ENCODE assay signal across 35 cellular contexts in genomic region chr2:56460508-56460907, GRCh38.
"Had no signal": no experiment of that assay in that cellular context is flagged by ENCODE, and none has a peak within 500 bp of the region (broad histone marks: within the 10 kb centered on the region; RNA-seq: fewer than 3 reads in every experiment).

No MANE protein-coding gene starts in this region.

- DNase-seq: Karpas-422, Kasumi-1, MG63, MM.1S, MV-4-11, NCI-H1048, NCI-H1092, NCI-H1092 treated with DMSO at 0.1 percent for 48 hours, NCI-H1105, NCI-H1105 treated with DMSO at 0.1 percent for 48 hours, NCI-H1417, NCI-H1417 treated with DMSO at 0.1 percent for 48 hours, NCI-H1436, NCI-H1436 treated with DMSO at 0.1 percent for 48 hours, NCI-H146, NCI-H1694, NCI-H1694 treated with DMSO at 0.1 percent for 48 hours, NCI-H187, NCI-H187 treated with DMSO at 0.1 percent for 48 hours, NCI-H1930, NCI-H2029, NCI-H2029 treated with DMSO at 0.1 percent for 48 hours, NCI-H2081, NCI-H2081 treated with DMSO at 0.1 percent for 48 hours, NCI-H2107, NCI-H2171, NCI-H2171 treated with DMSO at 0.1 percent for 48 hours, NCI-H2227 treated with DMSO at 0.1 percent for 48 hours, NCI-H226, NCI-H345, NCI-H446, NCI-H446 treated with DMSO at 0.1 percent for 48 hours, NCI-H510A, NCI-H510A treated with DMSO at 0.1 percent for 48 hours, NCI-H524 had no signal

- H3K36me3 ChIP-seq: MG63 had no signal

- H3K27me3 ChIP-seq: MG63 had no signal

- H3K9me3 ChIP-seq: MG63 had no signal

- H3K4me3 ChIP-seq: MG63 had no signal
